Comparison of ENCODE assay signal across 8 cellular contexts in genomic region chr2:144596074-144596871, GRCh38.
DNase-seq lines count a peak whose midpoint lies in the region; ATAC-seq, FAIRE-seq and TF ChIP-seq lines count a peak whose summit lies in the region.

No MANE protein-coding gene starts in this region.

- H3K27ac Mint-ChIP-seq in HFFc6: 0 out of 2 replicates have a peak overlapping the region, but pooled peaks have one; percentile 19
- no peak overlapping the region for H3K27ac Mint-ChIP-seq in naive thymus-derived CD4-positive, alpha-beta T cell

- peaks cover 0 to 12% of the 10 kb centered on the region in 2 donors for H3K4me1 ChIP-seq in naive thymus-derived CD4-positive, alpha-beta T cell (ENCODE audit: control insufficient read depth in 2 of 2, insufficient read depth in 2 of 2, low read length in 2 of 2)
- H3K4me1 ChIP-seq in body of pancreas: no peaks in the 10 kb centered on the region

- FAIRE-seq in bronchial epithelial cell (lab: Jason Lieb, UNC): no peak

- 30 to 34% methylated on average over 9 of the region's 9 CpGs for WGBS in body of pancreas, 2 donors

- no peak for TF ChIP-seq POLR2A in GM18505 (IDR thresholded peaks at IDR 0.05; ENCODE audit: borderline replicate concordance, extremely low read depth, insufficient read depth, insufficient read length)
- TF ChIP-seq POLR2A in body of pancreas (IDR thresholded peaks at IDR 0.05): no peak

- peaks cover 6% of the 10 kb centered on the region; the same call in 1 of the 2 replicates for H3K9me3 Mint-ChIP-seq in HFFc6
- peaks cover 0 to 7% (median 2%) of the 10 kb centered on the region in 11 donors for H3K9me3 Mint-ChIP-seq in naive thymus-derived CD4-positive, alpha-beta T cell

- peaks cover 19% of the 10 kb centered on the region for H3K4me1 Mint-ChIP-seq in HFFc6 (ENCODE audit: low read depth)
- H3K4me1 Mint-ChIP-seq in naive thymus-derived CD4-positive, alpha-beta T cell: peaks cover 0 to 9% (median 0%) of the 10 kb centered on the region in 7 donors

- CTCF ChIA-PET in naive thymus-derived CD4-positive, alpha-beta T cell (lab: Charles Lee): no interaction called here

- POLR2A ChIA-PET in naive thymus-derived CD4-positive, alpha-beta T cell (lab: Charles Lee): no interaction called here

- H3K9me3 ChIP-seq in naive thymus-derived CD4-positive, alpha-beta T cell (ENCODE audit: control insufficient read depth in 2 of 3, low read length in 3 of 3): no peaks in the 10 kb centered on the region
- no peaks in the 10 kb centered on the region for H3K9me3 ChIP-seq in body of pancreas

- TF ChIP-seq CTCF in HFFc6 (IDR thresholded peaks at IDR 0.05) (no peak), bronchial epithelial cell (IDR thresholded peaks at IDR 0.05; ENCODE audit: insufficient read depth, low read length, severe bottlenecking) (no peak), body of pancreas (IDR thresholded peaks at IDR 0.05) (no peak)

- intact Hi-C loops in naive thymus-derived CD4-positive, alpha-beta T cell (cut with micrococcal nuclease): no loop called here
- intact Hi-C loops in body of pancreas (cut with DNase I): no loop called here

- no peaks in the 10 kb centered on the region; the same call in none of the 2 replicates for H3K27me3 Mint-ChIP-seq in HFFc6 (ENCODE audit: insufficient read depth)
- H3K27me3 Mint-ChIP-seq in naive thymus-derived CD4-positive, alpha-beta T cell: peaks cover 0 to 15% (median 8%) of the 10 kb centered on the region in 5 donors

- peak; percentile 91 for ATAC-seq in GM18505 (IDR thresholded peaks at IDR 0.05; ENCODE audit: unreplicated experiment)
- ATAC-seq in naive thymus-derived CD4-positive, alpha-beta T cell: peak; percentile 70
- no peak for ATAC-seq in body of pancreas
- ATAC-seq in GM19328 (IDR thresholded peaks at IDR 0.05; ENCODE audit: unreplicated experiment): no peak

- H3K4me3 Mint-ChIP-seq in HFFc6: peak overlapping the region; percentile 19
- peak overlapping the region in 1 of 10 donors; percentile 10 for H3K4me3 Mint-ChIP-seq in naive thymus-derived CD4-positive, alpha-beta T cell

- H3K27me3 ChIP-seq in bronchial epithelial cell (ENCODE audit: control insufficient read depth, insufficient read depth, low read length) (no peaks in the 10 kb centered on the region), body of pancreas (no peaks in the 10 kb centered on the region)
- no peaks in the 10 kb centered on the region for H3K27me3 ChIP-seq in naive thymus-derived CD4-positive, alpha-beta T cell (ENCODE audit: control insufficient read depth in 2 of 2, insufficient read depth in 2 of 2, low read length in 2 of 2)

- no peaks in the 10 kb centered on the region for H3K36me3 Mint-ChIP-seq in HFFc6 (ENCODE audit: low read depth)
- peaks cover 0 to 4% (median 0%) of the 10 kb centered on the region in 5 donors for H3K36me3 Mint-ChIP-seq in naive thymus-derived CD4-positive, alpha-beta T cell

- no peaks in the 10 kb centered on the region for H3K36me3 ChIP-seq in bronchial epithelial cell (ENCODE audit: control insufficient read depth, insufficient read depth, low read length)
- no peaks in the 10 kb centered on the region for H3K36me3 ChIP-seq in naive thymus-derived CD4-positive, alpha-beta T cell (ENCODE audit: control insufficient read depth in 2 of 3, insufficient read depth in 3 of 3, low read length in 3 of 3)
- H3K36me3 ChIP-seq in body of pancreas (replicated peaks in 1 of 2; ENCODE audit: insufficient read depth in 1 of 2, low read depth in 2 of 2): no peaks in the 10 kb centered on the region

- DNase-seq in HFFc6 (peak; percentile 42), NAMALWA (ENCODE audit: low spot score) (peak; percentile 69), bronchial epithelial cell (ENCODE audit: low read depth) (peak; percentile 76), body of pancreas (no peak)
- DNase-seq in naive thymus-derived CD4-positive, alpha-beta T cell: no peak
- no peak for DNase-seq in stimulated activated CD4-positive, alpha-beta T cell treated with anti-CD3 and anti-CD28 coated beads, Interleukin-4, amount 100 ng/mL, for 1 hour

- no peak overlapping the region for H3K27ac ChIP-seq in naive thymus-derived CD4-positive, alpha-beta T cell (ENCODE audit: low read depth, low read length)
- H3K27ac ChIP-seq in body of pancreas: no peak overlapping the region

- H3K4me3 ChIP-seq in bronchial epithelial cell (ENCODE audit: low read depth, low read length) (no peak overlapping the region), body of pancreas (no peak overlapping the region)
- no peak overlapping the region for H3K4me3 ChIP-seq in naive thymus-derived CD4-positive, alpha-beta T cell (ENCODE audit: low read length)

Comparison
In these comparisons a context has a peak if more than half of its experiments do, and no peak if none do; other contexts are left out.
1. ATAC-seq: peak in GM18505 (single experiment) and naive thymus-derived CD4-positive, alpha-beta T cell (single experiment); none in body of pancreas (single experiment) and GM19328 (single experiment).
2. DNase-seq: peak in HFFc6 (single experiment), NAMALWA (single experiment) and bronchial epithelial cell (single experiment); none in naive thymus-derived CD4-positive, alpha-beta T cell (0 of 9), body of pancreas (0 of 4) and stimulated activated CD4-positive, alpha-beta T cell treated with anti-CD3 and anti-CD28 coated beads, Interleukin-4, amount 100 ng/mL, for 1 hour (single experiment).